In the genomic region with DNA sequence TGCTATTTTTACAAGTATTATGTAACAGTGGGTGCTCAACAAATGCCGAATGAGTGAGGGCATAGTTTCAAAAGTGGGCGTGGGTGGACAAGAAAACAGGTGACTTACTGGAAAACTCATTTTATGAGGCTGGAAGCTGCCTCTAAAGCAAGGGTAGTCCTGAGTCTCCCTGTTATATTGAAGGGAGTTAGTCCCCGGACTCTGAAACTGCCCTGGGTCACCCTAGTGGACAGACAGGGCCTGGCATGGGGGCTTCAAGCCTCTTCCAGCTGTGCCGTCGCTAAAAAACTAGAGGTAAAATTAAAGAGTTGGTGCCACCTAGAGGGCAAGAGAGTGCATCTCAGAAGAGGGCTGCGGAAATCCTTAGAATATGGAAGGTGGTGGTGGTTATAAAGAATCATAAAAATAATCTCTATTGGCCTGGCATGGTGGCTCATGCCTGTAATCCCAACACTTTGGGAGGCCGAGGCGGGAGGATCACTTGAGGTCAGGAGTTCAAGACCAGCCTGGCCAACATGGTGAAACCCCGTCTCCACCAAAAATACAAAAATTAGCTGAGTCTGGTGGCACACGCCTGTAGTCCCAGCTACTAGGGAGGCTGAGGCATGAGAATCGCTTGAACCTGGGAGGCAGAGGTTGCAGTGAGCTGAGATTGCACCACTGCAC, we compare ENCODE assay signal across 8 cellular contexts. TPM values are rescaled to one million over a fixed set of nuclear protein-coding genes. Genes with fewer than 3 reads are reported as not detected.
A peak's percentile ranks its signal among the peaks of the same experiment; 100 is the strongest.
DNase-seq lines count a peak whose midpoint lies in the region; ATAC-seq and TF ChIP-seq lines count a peak whose summit lies in the region.
"Not testable (repeated sequence)": the region's sequence is repeated elsewhere in the genome, so short reads cannot be mapped to it uniquely, and the experiment has no call there.

No MANE protein-coding gene starts in this region.

- ATAC-seq in GM18861 (IDR thresholded peaks at IDR 0.05; ENCODE audit: unreplicated experiment) (peak; percentile 63), HG03460 (IDR thresholded peaks at IDR 0.05; ENCODE audit: unreplicated experiment) (peak; percentile 49)

- peaks cover 10 to 14% (median 12%) of the 10 kb centered on the region in 3 donors for H3K27me3 Mint-ChIP-seq in immature natural killer cell (ENCODE audit: low read depth in 3 of 3)

- DNase-seq in NCI-H510A treated with DMSO at 0.1 percent for 48 hours (lab: John Stamatoyannopoulos, UW) (peak; percentile 74), breast epithelium (ENCODE audit: low spot score in 2 of 2) (peak; percentile 67 to 73), immature natural killer cell (peak; percentile 74 to 82 (median 80))
- DNase-seq in activated CD4-positive, CD25-positive, alpha-beta regulatory T cell (lab: John Stamatoyannopoulos, UW), result peak; percentile 13 to 47 (median 40)

- peak overlapping the region; percentile 15; the same call in 1 of the 2 replicates for H3K4me3 ChIP-seq in ACC112 (ENCODE audit: low read depth, low read length)
- H3K4me3 ChIP-seq in breast epithelium, result peak overlapping the region in 1 of 3 donors; percentile 34
- H3K4me3 ChIP-seq in skeletal muscle tissue (ENCODE audit: low read length in 3 of 3), result peak overlapping the region; percentile 3 to 39 (median 7)

- H3K27ac Mint-ChIP-seq in immature natural killer cell, result peak overlapping the region in 4 of 6 donors; percentile 16 to 66 (median 47)

- peak overlapping the region; percentile 62 for H3K27ac ChIP-seq in ACC112 (ENCODE audit: low read depth, low read length)
- peak overlapping the region; percentile 48 to 72 for H3K27ac ChIP-seq in breast epithelium
- H3K27ac ChIP-seq in skeletal muscle tissue (ENCODE audit: low read depth, low read length), result peak overlapping the region; percentile 83

- peak overlapping the region; percentile 49 for H2AFZ ChIP-seq in ACC112 (ENCODE audit: low read length, unreplicated experiment)

- not testable (repeated sequence) for H3K36me3 Mint-ChIP-seq in immature natural killer cell

- not testable (repeated sequence) for H3K36me3 ChIP-seq in ACC112 (ENCODE audit: insufficient read depth, low read length); breast epithelium; skeletal muscle tissue (ENCODE audit: control insufficient read depth in 3 of 3, insufficient read depth in 3 of 3, low read length in 3 of 3)

- peak overlapping the region in 1 of 5 donors; percentile 20 for H3K4me3 Mint-ChIP-seq in immature natural killer cell

- not testable (repeated sequence) for H3K27me3 ChIP-seq in ACC112 (ENCODE audit: insufficient read depth, low read length); breast epithelium; skeletal muscle tissue (ENCODE audit: control insufficient read depth in 3 of 3, insufficient read depth in 3 of 3, low read length in 3 of 3)

- TF ChIP-seq CTCF in breast epithelium (IDR thresholded peaks at IDR 0.05), result peak; percentile 87 to 97 (median 95)

- intact Hi-C loops in breast epithelium (cut with DNase I; ENCODE audit: low total_unique reads), result not testable (repeated sequence)

- H3K9me3 Mint-ChIP-seq in immature natural killer cell, result not testable (repeated sequence)

- peaks cover 19% of the 10 kb centered on the region for H3K4me1 ChIP-seq in ACC112 (ENCODE audit: control insufficient read depth, insufficient read depth, low read length, unreplicated experiment)
- not testable (repeated sequence) for H3K4me1 ChIP-seq in breast epithelium
- H3K4me1 ChIP-seq in skeletal muscle tissue (ENCODE audit: control insufficient read depth in 3 of 3, insufficient read depth in 3 of 3, low read length in 3 of 3), result peaks cover 23 to 37% (median 26%) of the 10 kb centered on the region in 3 donors

- H3K9ac ChIP-seq in skeletal muscle tissue (ENCODE audit: low read depth in 1 of 3, low read length in 3 of 3), result peak overlapping the region; percentile 47 to 79 (median 64)

- not testable (repeated sequence) for H3K9me3 ChIP-seq in breast epithelium; skeletal muscle tissue (ENCODE audit: control insufficient read depth in 3 of 3, low read length in 3 of 3)

- not testable (repeated sequence) for TF ChIP-seq POLR2A in breast epithelium (IDR thresholded peaks at IDR 0.05)

- H3K4me1 Mint-ChIP-seq in immature natural killer cell, result peaks cover 32 to 37% of the 10 kb centered on the region in 2 donors

- H3K79me2 ChIP-seq in ACC112 (ENCODE audit: control insufficient read depth, insufficient read depth, low read length, unreplicated experiment), result peaks cover 26% of the 10 kb centered on the region

RNA-seq across cellular contexts. Expression of gene COPG1, which starts 3.6 kb away (rescaled TPM):
- 100 to 1,000 TPM in 2 of 3 donors, 10 to 100 TPM in 1; 82.6 to 121 (median 102) TPM for total RNA-seq in breast epithelium
- polyA plus RNA-seq in immature natural killer cell, result 100 to 1,000 TPM in 1 of 3 donors, 10 to 100 TPM in 2; 35.2 to 139 (median 64.6) TPM
- total RNA-seq in skeletal muscle tissue, result 120 TPM

RNA-seq across cellular contexts. Expression of gene HMCES, which starts 32.9 kb away (rescaled TPM):
- total RNA-seq in breast epithelium (10 to 100 TPM; 32.3 to 40.5 (median 32.8) TPM), skeletal muscle tissue (17.2 TPM)
- polyA plus RNA-seq in immature natural killer cell, result 100 to 1,000 TPM in 1 of 3 donors, 10 to 100 TPM in 2; 58.6 to 111 (median 78.1) TPM
